10 cellular contexts compared by ENCODE assay signal in the genomic region with DNA sequence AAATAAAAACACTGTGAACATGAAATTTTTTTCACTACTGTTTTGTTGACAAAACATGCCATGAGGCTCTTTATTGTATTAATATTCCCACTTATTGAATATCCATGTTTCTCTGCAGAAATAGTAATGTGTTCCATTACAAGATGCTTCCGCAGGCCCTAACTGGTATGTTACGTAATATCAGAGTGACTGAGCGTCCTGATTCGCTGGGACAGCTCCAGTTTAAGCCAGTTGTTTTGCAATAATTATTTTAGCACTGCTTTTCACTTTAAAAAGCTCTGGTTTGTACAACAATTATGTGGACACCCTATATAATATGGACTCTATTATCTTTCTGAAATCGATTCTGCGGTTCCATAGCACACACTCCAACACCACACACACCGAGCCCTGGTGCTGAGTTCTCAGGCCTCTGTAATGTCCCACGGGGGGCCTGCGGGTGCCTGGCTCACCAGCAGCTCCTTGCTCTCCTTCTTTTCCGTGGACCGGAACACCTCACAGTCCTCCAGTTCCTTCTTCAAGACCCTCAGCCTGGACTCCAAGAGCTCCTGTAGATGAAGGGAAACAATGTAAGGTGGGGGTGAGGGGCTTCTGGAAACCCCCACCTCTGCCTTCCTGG. TPM values are rescaled to one million over a fixed set of nuclear protein-coding genes. Genes with fewer than 3 reads are reported as not detected.
DNase-seq lines count a peak whose midpoint lies in the region; ATAC-seq and TF ChIP-seq lines count a peak whose summit lies in the region.
"Had no signal": no experiment of that assay in that cellular context is flagged by ENCODE, and none has a peak within 500 bp of the region (broad histone marks: within the 10 kb centered on the region; RNA-seq: fewer than 3 reads in every experiment).

No MANE protein-coding gene starts in this region.

- ATAC-seq in WTC11 (no peak), HG02970 (IDR thresholded peaks at IDR 0.05; ENCODE audit: low FRiP score, unreplicated experiment) (no peak)

- H3K4me3 Mint-ChIP-seq in WTC11 = peak overlapping the region; percentile 78

- no peak overlapping the region for H3K27ac Mint-ChIP-seq in WTC11

- DNase-seq in HAP-1 (ENCODE audit: low spot score in 2 of 2) (no peak), WTC11 (ENCODE audit: low spot score) (no peak), fibroblast of the aortic adventitia (ENCODE audit: low read depth) (peak; percentile 63), superior temporal gyrus (ENCODE audit: extremely low spot score) (no peak), COLO829 (ENCODE audit: low spot score) (no peak)

- TF ChIP-seq CTCF in WTC11 (IDR thresholded peaks at IDR 0.05) (no peak), fibroblast of the aortic adventitia (IDR thresholded peaks at IDR 0.05; ENCODE audit: insufficient read depth, low read length) (no peak)

- no peaks in the 10 kb centered on the region for H3K36me3 ChIP-seq in HAP-1 (replicated peaks)

- peaks cover 12% of the 10 kb centered on the region for H3K4me1 ChIP-seq in HAP-1

- in situ Hi-C loops in HAP-1 (cut with MboI; ENCODE audit: low sequenced_read_pairs) = no loop called here

- H3K9me3 ChIP-seq in HAP-1 = no peaks in the 10 kb centered on the region
- H3K9me3 ChIP-seq: mucosa of descending colon had no signal

- no peaks in the 10 kb centered on the region for H3K9me3 Mint-ChIP-seq in WTC11

- H3K27me3 ChIP-seq in HAP-1 (ENCODE audit: low read depth) = no peaks in the 10 kb centered on the region

- peaks cover 47% of the 10 kb centered on the region for H3K4me1 Mint-ChIP-seq in WTC11

- POLR2A ChIA-PET in WTC11 (lab: Charles Lee) = interaction anchor here (2.3 kb wide), 1 partner anchor 11 kb away, joined by 11 read pairs; no protein-coding TSS in a partner anchor

- H3K36me3 Mint-ChIP-seq in WTC11 = peaks cover 6% of the 10 kb centered on the region; the same call in 1 of the 2 replicates

- H3K4me3 ChIP-seq in HAP-1 (peak overlapping the region; percentile 38), fibroblast of the aortic adventitia (ENCODE audit: low read depth, low read length) (no peak overlapping the region), skin epidermis (peak overlapping the region in 6 of 7 experiments; percentile 45 to 68 (median 54))
- H3K4me3 ChIP-seq: mucosa of descending colon had no signal

- peak overlapping the region in 13 of 21 experiments; percentile 50 to 82 (median 72) for H3K27ac ChIP-seq in skin epidermis

- CTCF ChIA-PET in WTC11 (lab: Charles Lee) = interaction anchor here (0.9 to 2.1 kb wide), 3 partner anchors 19 to 35 kb away, joined by 3 to 15 read pairs (median 5); no protein-coding TSS in a partner anchor

- peaks cover 86% of the 10 kb centered on the region for H3K27me3 Mint-ChIP-seq in WTC11 (ENCODE audit: low read depth)

TF ChIP-seq in WTC11, 78 proteins besides CTCF, POLR2A, EP300 and RAD21:
- TF ChIP-seq, protein P1, sequence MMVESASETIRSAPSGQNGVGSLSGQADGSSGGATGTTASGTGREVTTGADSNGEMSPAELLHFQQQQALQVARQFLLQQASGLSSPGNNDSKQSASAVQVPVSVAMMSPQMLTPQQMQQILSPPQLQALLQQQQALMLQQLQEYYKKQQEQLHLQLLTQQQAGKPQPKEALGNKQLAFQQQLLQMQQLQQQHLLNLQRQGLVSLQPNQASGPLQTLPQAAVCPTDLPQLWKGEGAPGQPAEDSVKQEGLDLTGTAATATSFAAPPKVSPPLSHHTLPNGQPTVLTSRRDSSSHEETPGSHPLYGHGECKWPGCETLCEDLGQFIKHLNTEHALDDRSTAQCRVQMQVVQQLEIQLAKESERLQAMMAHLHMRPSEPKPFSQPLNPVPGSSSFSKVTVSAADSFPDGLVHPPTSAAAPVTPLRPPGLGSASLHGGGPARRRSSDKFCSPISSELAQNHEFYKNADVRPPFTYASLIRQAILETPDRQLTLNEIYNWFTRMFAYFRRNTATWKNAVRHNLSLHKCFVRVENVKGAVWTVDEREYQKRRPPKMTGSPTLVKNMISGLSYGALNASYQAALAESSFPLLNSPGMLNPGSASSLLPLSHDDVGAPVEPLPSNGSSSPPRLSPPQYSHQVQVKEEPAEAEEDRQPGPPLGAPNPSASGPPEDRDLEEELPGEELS (CRISPR knock-in tag; IDR thresholded peaks at IDR 0.05) = no peak
- TF ChIP-seq ZBTB21 (CRISPR knock-in tag; IDR thresholded peaks at IDR 0.05; ENCODE audit: borderline replicate concordance) (no peak), ETV6 (CRISPR knock-in tag; IDR thresholded peaks at IDR 0.05) (no peak), GRHL2 (CRISPR knock-in tag; IDR thresholded peaks at IDR 0.05; ENCODE audit: insufficient replicate concordance, severe bottlenecking) (no peak), PRRX2 (CRISPR knock-in tag; IDR thresholded peaks at IDR 0.05) (no peak), EMX1 (CRISPR knock-in tag; IDR thresholded peaks at IDR 0.05) (no peak), HMGA2 (CRISPR knock-in tag; IDR thresholded peaks at IDR 0.05) (no peak), NR3C1 (CRISPR knock-in tag; conservative IDR thresholded peaks at IDR 0.05; ENCODE audit: low read depth) (no peak), ZNF121 (CRISPR knock-in tag; IDR thresholded peaks at IDR 0.05) (no peak), FOXJ3 (CRISPR knock-in tag; IDR thresholded peaks at IDR 0.05; ENCODE audit: borderline replicate concordance) (no peak)
- TF ChIP-seq, protein P2, sequence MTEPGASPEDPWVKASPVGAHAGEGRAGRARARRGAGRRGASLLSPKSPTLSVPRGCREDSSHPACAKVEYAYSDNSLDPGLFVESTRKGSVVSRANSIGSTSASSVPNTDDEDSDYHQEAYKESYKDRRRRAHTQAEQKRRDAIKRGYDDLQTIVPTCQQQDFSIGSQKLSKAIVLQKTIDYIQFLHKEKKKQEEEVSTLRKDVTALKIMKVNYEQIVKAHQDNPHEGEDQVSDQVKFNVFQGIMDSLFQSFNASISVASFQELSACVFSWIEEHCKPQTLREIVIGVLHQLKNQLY (CRISPR knock-in tag; IDR thresholded peaks at IDR 0.05) = no peak
- TF ChIP-seq, protein P3, sequence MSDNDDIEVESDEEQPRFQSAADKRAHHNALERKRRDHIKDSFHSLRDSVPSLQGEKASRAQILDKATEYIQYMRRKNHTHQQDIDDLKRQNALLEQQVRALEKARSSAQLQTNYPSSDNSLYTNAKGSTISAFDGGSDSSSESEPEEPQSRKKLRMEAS (CRISPR knock-in tag; IDR thresholded peaks at IDR 0.05) = no peak

RNA-seq across cellular contexts. Expression of gene TRIM7, which starts 1.8 kb away (rescaled TPM):
- 0.64 to 1.4 TPM (median 0.98 TPM) in 3 replicates for total RNA-seq in WTC11 (2021)
- total RNA-seq in fibroblast of the aortic adventitia (ENCODE audit: low replicate concordance) = 0.74 and 3.3 TPM in 2 replicates

RNA-seq across cellular contexts. Expression of gene TRIM41, which starts 19.9 kb away (rescaled TPM):
- total RNA-seq in WTC11 (2021) (31.9 to 33.5 TPM (median 32.2 TPM) in 3 replicates), fibroblast of the aortic adventitia (ENCODE audit: low replicate concordance) (12.7 and 19.1 TPM in 2 replicates)

RNA-seq across cellular contexts. Expression of gene RACK1, which starts 40.5 kb away (rescaled TPM):
- total RNA-seq in WTC11 (2021) = 2,360 to 2,535 TPM (median 2,479 TPM) in 3 replicates
- 2,117 and 4,931 TPM in 2 replicates for total RNA-seq in fibroblast of the aortic adventitia (ENCODE audit: low replicate concordance)

RNA-seq across cellular contexts. Expression of gene OR2V2, which starts 55.8 kb away (rescaled TPM):
- total RNA-seq in WTC11 (2021) (not detected in 3 replicates), fibroblast of the aortic adventitia (ENCODE audit: low replicate concordance) (not detected in 2 replicates)
- total RNA-seq: esophagus mucosa, mucosa of descending colon, NCI-H460 had no signal

RNA-seq across cellular contexts. Expression of gene TRIM52, which starts 57.7 kb away (rescaled TPM):
- total RNA-seq in WTC11 (2021) (7.8 to 10.1 TPM (median 8.7 TPM) in 3 replicates), fibroblast of the aortic adventitia (ENCODE audit: low replicate concordance) (7.4 and 15.6 TPM in 2 replicates)
